21 cellular contexts compared by ENCODE assay signal in the genomic region with DNA sequence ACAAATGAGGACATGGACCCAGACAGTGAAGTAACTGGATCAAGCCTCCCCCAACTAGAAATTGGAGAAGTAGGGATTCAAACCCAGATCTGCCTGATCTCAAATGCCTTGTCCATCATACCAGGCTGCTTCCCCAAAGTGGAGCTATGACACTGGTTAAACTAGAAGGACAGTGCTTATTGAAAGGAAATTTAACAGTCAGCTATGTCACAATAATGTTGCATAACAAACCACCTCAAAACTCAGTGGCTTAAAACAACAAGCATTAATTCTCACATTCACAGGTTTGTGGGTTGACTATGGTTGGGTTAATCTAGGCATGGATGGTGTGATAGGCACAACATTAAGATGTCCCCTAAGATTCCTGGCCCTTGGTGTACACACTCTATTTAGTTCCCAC.
"Had no signal": no experiment of that assay in that cellular context is flagged by ENCODE, and none has a peak within 500 bp of the region (broad histone marks: within the 10 kb centered on the region; RNA-seq: fewer than 3 reads in every experiment).

No MANE protein-coding gene starts in this region.

- H3K9me3 ChIP-seq: SK-N-SH had no signal

- H3K27ac ChIP-seq: HL-60, KMS-11, RWPE1 had no signal

- ATAC-seq: Panc1, PC-3 had no signal

- DNase-seq: Kasumi-1, NCI-H1092 treated with DMSO at 0.1 percent for 48 hours, NCI-H1436, NCI-H2029, NCI-H2081 treated with DMSO at 0.1 percent for 48 hours, NCI-H2171, NCI-H226, NCI-H446, NCI-H510A, NCI-H524 treated with DMSO at 0.1 percent for 48 hours, NCI-H69, NCI-H774, PC-3, SHP77, SK-N-SH, T-helper 1 cell had no signal

- H3K9ac ChIP-seq: KMS-11, SK-N-SH had no signal

- FAIRE-seq: HTR-8/SVneo had no signal

- H3K4me2 ChIP-seq: KMS-11, SK-N-SH had no signal
